8 cellular contexts compared by ENCODE assay signal in the genomic region with DNA sequence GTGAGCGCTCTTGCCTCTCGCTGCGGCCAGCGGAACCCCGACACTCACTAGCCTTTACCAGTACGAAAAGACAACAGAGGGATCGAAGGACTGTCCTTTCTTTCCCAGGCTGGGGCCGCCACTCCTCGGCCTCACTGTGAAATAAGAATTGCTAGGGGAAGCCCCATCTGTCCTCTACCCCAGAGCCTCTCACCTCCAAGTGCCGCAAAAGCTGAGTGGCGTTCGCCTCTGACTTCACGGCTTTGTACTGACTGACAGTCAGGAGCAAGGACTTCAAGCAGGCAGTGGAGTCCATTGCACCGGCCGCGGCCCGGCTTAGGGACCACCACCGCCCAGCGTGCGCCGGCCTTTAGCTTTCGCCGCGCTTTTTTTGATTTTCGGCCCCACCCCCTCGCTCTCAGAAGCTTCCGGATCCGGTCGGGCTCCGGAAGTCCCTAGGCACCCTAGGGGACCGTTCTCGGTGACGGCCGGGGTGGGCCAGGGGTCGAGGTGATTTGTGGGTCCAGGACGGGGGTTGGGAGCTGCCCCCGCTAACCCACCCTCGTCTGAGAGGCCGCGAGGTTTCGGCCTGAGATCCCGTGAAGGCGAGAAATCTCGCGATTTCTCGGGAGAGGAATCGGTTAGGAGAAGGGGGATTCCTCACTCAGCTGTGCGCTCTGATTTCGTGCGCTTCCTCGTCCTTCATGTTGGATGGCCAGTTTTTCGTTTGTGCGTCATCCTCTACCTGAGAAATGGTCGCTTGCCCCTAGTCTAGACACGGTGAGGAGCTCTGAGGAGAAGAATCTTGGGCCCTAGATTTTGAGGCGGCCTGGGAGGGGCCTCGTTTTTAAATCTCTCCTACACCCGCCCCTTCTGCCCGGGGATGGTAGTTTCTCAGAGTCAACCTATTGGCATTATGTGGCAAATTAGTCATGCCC.
A peak's percentile ranks its signal among the peaks of the same experiment; 100 is the strongest.
DNase-seq lines count a peak whose midpoint lies in the region; ATAC-seq and TF ChIP-seq lines count a peak whose summit lies in the region.

A gene (minus strand): TSS at position 358 of the 917 bp plus-strand sequence. CDS start 63 bp downstream, at position 295.
A gene with protein sequence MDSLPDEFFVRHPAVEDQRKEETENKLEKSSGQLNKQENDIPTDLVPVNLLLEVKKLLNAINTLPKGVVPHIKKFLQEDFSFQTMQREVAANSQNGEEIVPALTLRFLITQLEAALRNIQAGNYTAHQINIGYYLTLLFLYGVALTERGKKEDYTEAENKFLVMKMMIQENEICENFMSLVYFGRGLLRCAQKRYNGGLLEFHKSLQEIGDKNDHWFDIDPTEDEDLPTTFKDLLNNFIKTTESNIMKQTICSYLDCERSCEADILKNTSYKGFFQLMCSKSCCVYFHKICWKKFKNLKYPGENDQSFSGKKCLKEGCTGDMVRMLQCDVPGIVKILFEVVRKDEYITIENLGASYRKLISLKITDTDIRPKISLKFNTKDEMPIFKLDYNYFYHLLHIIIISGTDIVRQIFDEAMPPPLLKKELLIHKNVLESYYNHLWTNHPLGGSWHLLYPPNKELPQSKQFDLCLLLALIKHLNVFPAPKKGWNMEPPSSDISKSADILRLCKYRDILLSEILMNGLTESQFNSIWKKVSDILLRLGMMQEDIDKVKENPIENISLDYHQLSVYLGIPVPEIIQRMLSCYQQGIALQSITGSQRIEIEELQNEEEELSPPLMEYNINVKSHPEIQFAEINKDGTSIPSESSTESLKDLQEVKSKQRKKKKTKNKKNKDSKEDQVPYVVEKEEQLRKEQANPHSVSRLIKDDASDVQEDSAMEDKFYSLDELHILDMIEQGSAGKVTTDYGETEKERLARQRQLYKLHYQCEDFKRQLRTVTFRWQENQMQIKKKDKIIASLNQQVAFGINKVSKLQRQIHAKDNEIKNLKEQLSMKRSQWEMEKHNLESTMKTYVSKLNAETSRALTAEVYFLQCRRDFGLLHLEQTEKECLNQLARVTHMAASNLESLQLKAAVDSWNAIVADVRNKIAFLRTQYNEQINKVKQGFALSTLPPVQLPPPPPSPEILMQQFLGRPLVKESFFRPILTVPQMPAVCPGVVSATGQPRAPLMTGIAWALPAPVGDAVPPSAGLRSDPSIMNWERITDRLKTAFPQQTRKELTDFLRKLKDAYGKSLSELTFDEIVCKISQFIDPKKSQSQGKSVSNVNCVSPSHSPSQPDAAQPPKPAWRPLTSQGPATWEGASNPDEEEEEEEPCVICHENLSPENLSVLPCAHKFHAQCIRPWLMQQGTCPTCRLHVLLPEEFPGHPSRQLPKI (plus strand): TSS at position 642 of the 917 bp plus-strand sequence. CDS start 15,685 bp downstream, outside the sequence.

- H3K4me3 ChIP-seq in AG10803 (ENCODE audit: low read length) = peak within 1 kb of the TSS; percentile 98

- TF ChIP-seq CTCF in AG10803 (conservative IDR thresholded peaks at IDR 0.05; ENCODE audit: low read length) = no peak

- DNase-seq in AG10803 (ENCODE audit: low read depth) (peak; percentile 87), NCI-H345 treated with DMSO at 0.1 percent for 48 hours (lab: John Stamatoyannopoulos, UW; ENCODE audit: unreplicated experiment) (peak; percentile 53), inferior parietal cortex (ENCODE audit: extremely low spot score) (peak; percentile 83), smooth muscle cell of the brain vasculature (ENCODE audit: low read depth, low spot score) (peak; percentile 92)
- DNase-seq in activated CD4-positive, CD25-positive, alpha-beta regulatory T cell treated with anti-CD3 and anti-CD28 coated beads, Interleukin-2, amount 50 U/mL, for 16 hours (ENCODE audit: low read depth, low spot score) = peak; percentile 68
- DNase-seq in central memory CD4-positive, alpha-beta T cell = peak; percentile 84

- ATAC-seq in GM19035 (IDR thresholded peaks at IDR 0.05; ENCODE audit: unreplicated experiment) (peak; percentile 90), HG03342 (IDR thresholded peaks at IDR 0.05; ENCODE audit: unreplicated experiment) (peak; percentile 94)

Comparison
In these comparisons a context has a peak if more than half of its experiments do, and no peak if none do; other contexts are left out.
1. Peak in every context shown above with its lines: DNase-seq, ATAC-seq and H3K4me3 ChIP-seq.